ENCODE assay signal across 21 cellular contexts in the genomic region with DNA sequence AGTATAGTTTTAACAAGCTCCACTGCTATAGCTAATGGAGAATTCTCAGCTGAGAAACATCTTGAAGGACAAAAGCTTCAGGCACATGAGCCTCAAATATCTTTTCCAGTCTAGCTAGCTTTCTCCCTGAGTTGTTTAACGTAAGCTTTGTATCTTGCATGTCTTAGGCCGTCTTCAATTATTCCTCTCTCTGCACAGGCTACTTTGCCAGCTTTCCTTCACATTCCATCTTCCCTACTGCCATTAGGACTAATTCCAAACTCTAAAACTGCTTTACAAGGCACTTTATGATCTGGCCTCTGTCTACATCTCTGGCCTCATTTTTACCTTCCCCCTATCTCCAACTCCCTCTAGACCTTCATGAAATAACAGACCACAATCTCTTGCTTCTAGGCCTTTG.
DNase-seq lines count a peak whose midpoint lies in the region; ATAC-seq and TF ChIP-seq lines count a peak whose summit lies in the region.
"Had no signal": no experiment of that assay in that cellular context is flagged by ENCODE, and none has a peak within 500 bp of the region (broad histone marks: within the 10 kb centered on the region; RNA-seq: fewer than 3 reads in every experiment).

No MANE protein-coding gene starts in this region.

- H3K9me3 Mint-ChIP-seq in activated CD8-positive, alpha-beta T cell treated with anti-CD3 and anti-CD28 coated beads, Interleukin-2, amount 10 ng/mL, durations not matched to agents 7 days and 5 days (ENCODE audit: insufficient read depth), result no peaks in the 10 kb centered on the region
- H3K9me3 Mint-ChIP-seq: CD8-positive, alpha-beta T cell had no signal

- no peaks in the 10 kb centered on the region for H3K79me1 ChIP-seq in mesenchymal stem cell (replicated peaks; ENCODE audit: low read length, poor library complexity, severe bottlenecking)

- peaks cover 2 to 58% (median 50%) of the 10 kb centered on the region in 4 donors for H3K4me1 ChIP-seq in esophagus muscularis mucosa
- H3K4me1 ChIP-seq in mesenchymal stem cell (ENCODE audit: control insufficient read depth, insufficient read depth, low read depth, low read length), result no peaks in the 10 kb centered on the region
- H3K4me1 ChIP-seq in stomach smooth muscle (ENCODE audit: control insufficient read depth, insufficient read depth, low read length), result peaks cover 49% of the 10 kb centered on the region
- H3K4me1 ChIP-seq in tibial artery, result peaks cover 0 to 17% (median 0%) of the 10 kb centered on the region in 4 donors
- H3K4me1 ChIP-seq: BLaER1 had no signal

- H3K36me3 ChIP-seq in esophagus muscularis mucosa (no peaks in the 10 kb centered on the region), mesenchymal stem cell (ENCODE audit: control insufficient read depth in 1 of 2, insufficient read depth in 2 of 2, low read depth in 1 of 2, low read length in 2 of 2) (peaks cover 0 to 11% of the 10 kb centered on the region in 2 experiments), stomach smooth muscle (ENCODE audit: control insufficient read depth in 2 of 2, insufficient read depth in 2 of 2, low read length in 2 of 2) (no peaks in the 10 kb centered on the region), tibial artery (no peaks in the 10 kb centered on the region), brain microvascular endothelial cell (replicated peaks) (peaks cover 9% of the 10 kb centered on the region)
- H3K36me3 ChIP-seq: BLaER1 had no signal

- no peaks in the 10 kb centered on the region for H3K9me3 ChIP-seq in esophagus muscularis mucosa
- H3K9me3 ChIP-seq in mesenchymal stem cell (ENCODE audit: control insufficient read depth, low read length), result no peaks in the 10 kb centered on the region
- H3K9me3 ChIP-seq in stomach smooth muscle (ENCODE audit: control insufficient read depth in 2 of 2, low read length in 2 of 2), result peaks cover 0 to 6% of the 10 kb centered on the region in 2 donors
- no peaks in the 10 kb centered on the region for H3K9me3 ChIP-seq in tibial artery
- H3K9me3 ChIP-seq: BLaER1 had no signal

- no peak overlapping the region for H3K4me3 Mint-ChIP-seq in activated CD8-positive, alpha-beta T cell treated with anti-CD3 and anti-CD28 coated beads, Interleukin-2, amount 10 ng/mL, durations not matched to agents 7 days and 5 days
- H3K4me3 Mint-ChIP-seq: CD14-positive monocyte; CD8-positive, alpha-beta T cell had no signal

- H3K9ac ChIP-seq in mesenchymal stem cell (ENCODE audit: low read length), result no peak overlapping the region
- no peak overlapping the region for H3K9ac ChIP-seq in stomach smooth muscle (ENCODE audit: low read length in 2 of 2)
- H3K9ac ChIP-seq: BLaER1, KMS-11 had no signal

- DNase-seq in EH (ENCODE audit: low read depth) (peak; percentile 56), esophagus muscularis mucosa (ENCODE audit: extremely low spot score) (no peak), mesenchymal stem cell (no peak), islet precursor cell (no peak), tibial artery (no peak), brain microvascular endothelial cell (no peak)
- no peak for DNase-seq in activated CD8-positive, alpha-beta T cell treated with anti-CD3 and anti-CD28 coated beads, Interleukin-2, amount 10 ng/mL, durations not matched to agents 7 days and 5 days
- DNase-seq: ACHN; AML-193; CD8-positive, alpha-beta T cell; COR-L47; DMS 273 treated with DMSO at 0.1 percent for 48 hours; DMS53; DND-41; GOT3; H7 had no signal

- H3K4me3 ChIP-seq in esophagus muscularis mucosa, result no peak overlapping the region
- H3K4me3 ChIP-seq in mesenchymal stem cell (ENCODE audit: insufficient read depth in 1 of 2, low read depth in 1 of 2, low read length in 2 of 2), result no peak overlapping the region
- no peak overlapping the region for H3K4me3 ChIP-seq in stomach smooth muscle (ENCODE audit: low read length in 2 of 2)
- H3K4me3 ChIP-seq in tibial artery, result no peak overlapping the region
- H3K4me3 ChIP-seq in brain microvascular endothelial cell (ENCODE audit: low read depth, low read length), result no peak overlapping the region
- H3K4me3 ChIP-seq: BLaER1 had no signal

- no peaks in the 10 kb centered on the region for H3K36me3 Mint-ChIP-seq in activated CD8-positive, alpha-beta T cell treated with anti-CD3 and anti-CD28 coated beads, Interleukin-2, amount 10 ng/mL, durations not matched to agents 7 days and 5 days (ENCODE audit: low read depth)
- H3K36me3 Mint-ChIP-seq: CD8-positive, alpha-beta T cell had no signal

- H3K27me3 Mint-ChIP-seq in activated CD8-positive, alpha-beta T cell treated with anti-CD3 and anti-CD28 coated beads, Interleukin-2, amount 10 ng/mL, durations not matched to agents 7 days and 5 days (ENCODE audit: low read depth), result no peaks in the 10 kb centered on the region

- no peak for TF ChIP-seq POLR2A in esophagus muscularis mucosa (IDR thresholded peaks at IDR 0.05; ENCODE audit: low read depth)

- H4K8ac ChIP-seq in mesenchymal stem cell (ENCODE audit: low read length), result no peak overlapping the region

- peak overlapping the region; percentile 55 to 80 (median 78) for H3K27ac ChIP-seq in esophagus muscularis mucosa (replicated peaks in 1 of 4)
- no peak overlapping the region for H3K27ac ChIP-seq in mesenchymal stem cell (ENCODE audit: low read length, poor library complexity, severe bottlenecking)
- peak overlapping the region; percentile 80 for H3K27ac ChIP-seq in stomach smooth muscle (ENCODE audit: low read length)
- no peak overlapping the region for H3K27ac ChIP-seq in tibial artery
- no peak overlapping the region for H3K27ac ChIP-seq in brain microvascular endothelial cell
- H3K27ac ChIP-seq: BLaER1, KMS-11 had no signal

- in situ Hi-C loops in brain microvascular endothelial cell (cut with HindIII; ENCODE audit: low pct_ligation_motif_present, low sequenced_read_pairs), result no loop called here

- CTCF ChIA-PET in activated CD8-positive, alpha-beta T cell treated with anti-CD3 and anti-CD28 coated beads, Interleukin-2, amount 10 ng/mL, durations not matched to agents 7 days and 5 days (lab: Charles Lee), result no interaction called here

- H3K4ac ChIP-seq in mesenchymal stem cell (ENCODE audit: low read depth in 1 of 2, low read length in 2 of 2), result no peak overlapping the region

- no peak for TF ChIP-seq EP300 in esophagus muscularis mucosa (IDR thresholded peaks at IDR 0.05)

- no peaks in the 10 kb centered on the region for H3K27me3 ChIP-seq in esophagus muscularis mucosa
- H3K27me3 ChIP-seq in mesenchymal stem cell (ENCODE audit: control insufficient read depth in 1 of 2, insufficient read depth in 1 of 2, low read length in 2 of 2), result no peaks in the 10 kb centered on the region
- H3K27me3 ChIP-seq in stomach smooth muscle (ENCODE audit: control insufficient read depth in 1 of 2, insufficient read depth in 2 of 2, low read length in 2 of 2), result no peaks in the 10 kb centered on the region
- H3K27me3 ChIP-seq in tibial artery, result no peaks in the 10 kb centered on the region
- H3K27me3 ChIP-seq in brain microvascular endothelial cell (replicated peaks), result no peaks in the 10 kb centered on the region
- H3K27me3 ChIP-seq: BLaER1 had no signal

- H3K27ac Mint-ChIP-seq in activated CD8-positive, alpha-beta T cell treated with anti-CD3 and anti-CD28 coated beads, Interleukin-2, amount 10 ng/mL, durations not matched to agents 7 days and 5 days, result no peak overlapping the region
- H3K27ac Mint-ChIP-seq: CD8-positive, alpha-beta T cell had no signal

- TF ChIP-seq CTCF in esophagus muscularis mucosa (IDR thresholded peaks at IDR 0.05) (no peak), tibial artery (IDR thresholded peaks at IDR 0.05) (no peak), brain microvascular endothelial cell (IDR thresholded peaks at IDR 0.05; ENCODE audit: low read depth, low read length, missing control alignments) (no peak)

- no peak overlapping the region for H3K18ac ChIP-seq in mesenchymal stem cell (ENCODE audit: low read depth in 1 of 2, low read length in 2 of 2)

- H3K4me1 Mint-ChIP-seq in activated CD8-positive, alpha-beta T cell treated with anti-CD3 and anti-CD28 coated beads, Interleukin-2, amount 10 ng/mL, durations not matched to agents 7 days and 5 days (ENCODE audit: low read depth), result no peaks in the 10 kb centered on the region
- H3K4me1 Mint-ChIP-seq: CD14-positive monocyte had no signal

- POLR2A ChIA-PET in activated CD8-positive, alpha-beta T cell treated with anti-CD3 and anti-CD28 coated beads, Interleukin-2, amount 10 ng/mL, durations not matched to agents 7 days and 5 days (lab: Charles Lee), result no interaction called here

- H2BK5ac ChIP-seq in mesenchymal stem cell (ENCODE audit: low read depth, low read length, poor library complexity, severe bottlenecking), result no peak overlapping the region

- H2AK5ac ChIP-seq in mesenchymal stem cell (ENCODE audit: low read length, severe bottlenecking), result no peak overlapping the region

- H2BK12ac ChIP-seq in mesenchymal stem cell (ENCODE audit: low read length in 2 of 2), result no peak overlapping the region

- intact Hi-C loops in esophagus muscularis mucosa (cut with DNase I), result no loop called here
- intact Hi-C loops in tibial artery (cut with DNase I; ENCODE audit: low total_unique reads), result no loop called here

- peak overlapping the region; percentile 13 for H2BK15ac ChIP-seq in mesenchymal stem cell (ENCODE audit: low read depth, poor library complexity, severe bottlenecking)

- H2AFZ ChIP-seq in mesenchymal stem cell (ENCODE audit: low read depth, low read length), result no peak overlapping the region

- no peak overlapping the region for H2BK120ac ChIP-seq in mesenchymal stem cell (ENCODE audit: low read depth, low read length)

- H3K14ac ChIP-seq in mesenchymal stem cell (ENCODE audit: low read length in 2 of 2), result no peak overlapping the region

- H3K4me2 ChIP-seq in mesenchymal stem cell (ENCODE audit: low read length, poor library complexity, severe bottlenecking), result no peak overlapping the region
- H3K4me2 ChIP-seq: BLaER1, KMS-11 had no signal

- no peak overlapping the region for H3K23ac ChIP-seq in mesenchymal stem cell (ENCODE audit: low read length in 2 of 2)

- no peak for ATAC-seq in activated CD8-positive, alpha-beta T cell treated with anti-CD3 and anti-CD28 coated beads, Interleukin-2, amount 10 ng/mL, durations not matched to agents 7 days and 5 days
- ATAC-seq: CD8-positive, alpha-beta T cell; HCT116 had no signal

- H4K91ac ChIP-seq in mesenchymal stem cell (ENCODE audit: low read length), result no peak overlapping the region

- 53% methylated on average over 2 of the region's 2 CpGs for WGBS in esophagus muscularis mucosa
- WGBS in mesenchymal stem cell, result 88% methylated on average over 2 of the region's 2 CpGs

Comparison
In these comparisons a context has a peak if more than half of its experiments do, and no peak if none do; other contexts are left out.
1. H3K27ac ChIP-seq: peak in esophagus muscularis mucosa (4 of 4) and stomach smooth muscle (single experiment); none in mesenchymal stem cell (single experiment), tibial artery (0 of 2) and brain microvascular endothelial cell (single experiment).